In the genomic region with DNA sequence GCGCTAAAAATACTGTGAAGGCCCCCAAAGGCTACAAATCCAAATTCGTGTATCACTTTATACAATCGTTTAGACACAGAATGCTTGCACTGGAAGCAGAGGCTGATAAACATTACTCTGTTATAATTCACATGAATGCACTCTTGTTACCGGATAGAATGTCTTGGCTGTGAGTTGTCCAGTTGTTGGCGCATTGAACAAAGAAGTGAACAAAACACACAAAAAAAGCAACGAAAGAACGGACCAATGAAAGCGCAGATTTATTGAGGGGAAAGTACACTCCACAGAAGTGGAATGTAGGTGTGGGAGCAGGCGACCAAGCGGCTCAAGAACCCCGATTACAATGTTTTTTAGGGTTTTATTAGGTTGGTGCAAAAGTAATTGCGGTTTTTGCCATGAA, we compare ENCODE assay signal across 16 cellular contexts. TPM values are rescaled to one million over a fixed set of nuclear protein-coding genes. Genes with fewer than 3 reads are reported as not detected.
DNase-seq lines count a peak whose midpoint lies in the region; ATAC-seq and TF ChIP-seq lines count a peak whose summit lies in the region.
"Had no signal": no experiment of that assay in that cellular context is flagged by ENCODE, and none has a peak within 500 bp of the region (broad histone marks: within the 10 kb centered on the region; RNA-seq: fewer than 3 reads in every experiment).

No MANE protein-coding gene starts in this region.

- peaks cover 22% of the 10 kb centered on the region for H3K79me2 ChIP-seq in neural cell (replicated peaks; ENCODE audit: insufficient read depth, low read length)

- H3K4me1 ChIP-seq in lower lobe of right lung: peaks cover 7% of the 10 kb centered on the region

- ATAC-seq in natural killer cell (no peak), lower lobe of right lung (no peak), HG03457 (IDR thresholded peaks at IDR 0.05; ENCODE audit: unreplicated experiment) (no peak)
- ATAC-seq in natural killer cell treated with Interleukin-12 subunit alpha and Interleukin-12 subunit beta and Interleukin-15 and Interleukin-18, amount 100 ng/mL, for 72 hours: no peak

- peaks cover 9% of the 10 kb centered on the region in 2 donors for H3K9me3 Mint-ChIP-seq in natural killer cell
- H3K9me3 Mint-ChIP-seq in natural killer cell treated with Interleukin-12 subunit alpha and Interleukin-12 subunit beta and Interleukin-15 and Interleukin-18, amount 100 ng/mL, for 72 hours: peaks cover 16% of the 10 kb centered on the region
- no peaks in the 10 kb centered on the region for H3K9me3 Mint-ChIP-seq in endothelial cell (ENCODE audit: unreplicated experiment)
- H3K9me3 Mint-ChIP-seq in HFFc6: peaks cover 79% of the 10 kb centered on the region

- H3K4me1 Mint-ChIP-seq in natural killer cell (peaks cover 13 to 14% of the 10 kb centered on the region in 2 donors), endothelial cell (ENCODE audit: unreplicated experiment) (peaks cover 11% of the 10 kb centered on the region), HFFc6 (ENCODE audit: low read depth) (no peaks in the 10 kb centered on the region)
- H3K4me1 Mint-ChIP-seq in natural killer cell treated with Interleukin-12 subunit alpha and Interleukin-12 subunit beta and Interleukin-15 and Interleukin-18, amount 100 ng/mL, for 72 hours (ENCODE audit: low read depth in 2 of 2): peaks cover 7 to 10% of the 10 kb centered on the region in 2 donors

- H3K4me3 ChIP-seq in neural cell (ENCODE audit: low read length): peak overlapping the region; percentile 94
- H3K4me3 ChIP-seq in lower lobe of right lung: no peak overlapping the region

- no peaks in the 10 kb centered on the region for H3K9me2 ChIP-seq in neural cell (ENCODE audit: insufficient read depth, low read length)

- H3K9ac ChIP-seq in neural cell (ENCODE audit: low read length): peak overlapping the region; percentile 89

- peak overlapping the region; percentile 97 for H3K4me3 Mint-ChIP-seq in natural killer cell
- H3K4me3 Mint-ChIP-seq in natural killer cell treated with Interleukin-12 subunit alpha and Interleukin-12 subunit beta and Interleukin-15 and Interleukin-18, amount 100 ng/mL, for 72 hours: no peak overlapping the region
- peak overlapping the region; percentile 98 for H3K4me3 Mint-ChIP-seq in endothelial cell (ENCODE audit: unreplicated experiment)
- no peak overlapping the region for H3K4me3 Mint-ChIP-seq in HFFc6

- TF ChIP-seq CTCF in natural killer cell (IDR thresholded peaks at IDR 0.05) (no peak), endothelial cell (IDR thresholded peaks at IDR 0.05; ENCODE audit: unreplicated experiment) (no peak), neural cell (IDR thresholded peaks at IDR 0.05; ENCODE audit: poor library complexity, severe bottlenecking) (no peak), lower lobe of right lung (IDR thresholded peaks at IDR 0.05) (no peak), HFFc6 (IDR thresholded peaks at IDR 0.05) (no peak)

- TF ChIP-seq EP300 in neural cell (conservative IDR thresholded peaks at IDR 0.05; ENCODE audit: poor library complexity, severe bottlenecking): no peak

- H3K36me3 ChIP-seq in neural cell (ENCODE audit: insufficient read depth, low read length): peaks cover 15% of the 10 kb centered on the region
- peaks cover 5% of the 10 kb centered on the region for H3K36me3 ChIP-seq in lower lobe of right lung

- H4K20me1 ChIP-seq in neural cell (ENCODE audit: insufficient read depth): no peaks in the 10 kb centered on the region

- no peak overlapping the region for H2AFZ ChIP-seq in neural cell (ENCODE audit: low read depth, low read length)

- H3K27ac ChIP-seq in neural cell (ENCODE audit: low read length): peak overlapping the region; percentile 85
- no peak overlapping the region for H3K27ac ChIP-seq in lower lobe of right lung
- H3K27ac ChIP-seq: thoracic aorta had no signal

- intact Hi-C loops in natural killer cell (cut with micrococcal nuclease): no loop called here
- intact Hi-C loops in lower lobe of right lung (cut with DNase I): no loop called here

- peak overlapping the region; percentile 97 to 100 for H3K27ac Mint-ChIP-seq in natural killer cell
- H3K27ac Mint-ChIP-seq in natural killer cell treated with Interleukin-12 subunit alpha and Interleukin-12 subunit beta and Interleukin-15 and Interleukin-18, amount 100 ng/mL, for 72 hours: peak overlapping the region in 1 of 2 donors; percentile 89
- no peak overlapping the region for H3K27ac Mint-ChIP-seq in endothelial cell (ENCODE audit: unreplicated experiment)
- no peak overlapping the region for H3K27ac Mint-ChIP-seq in HFFc6

- H3K4me2 ChIP-seq in neural cell (ENCODE audit: low read length): no peak overlapping the region

- H3F3A ChIP-seq in neural cell (ENCODE audit: insufficient read depth, low read length, poor library complexity, severe bottlenecking): no peaks in the 10 kb centered on the region

- H3K9me3 ChIP-seq in neural cell (ENCODE audit: low read length): peaks cover 24% of the 10 kb centered on the region
- peaks cover 79% of the 10 kb centered on the region for H3K9me3 ChIP-seq in lower lobe of right lung

- H3K27me3 ChIP-seq in neural cell (ENCODE audit: insufficient read depth, low read depth, low read length): no peaks in the 10 kb centered on the region
- H3K27me3 ChIP-seq in lower lobe of right lung (ENCODE audit: low read depth): no peaks in the 10 kb centered on the region

- TF ChIP-seq RAD21 in neural cell (conservative IDR thresholded peaks at IDR 0.05): no peak

- H3K36me3 Mint-ChIP-seq in natural killer cell (peaks cover 16% of the 10 kb centered on the region), endothelial cell (ENCODE audit: low read depth, unreplicated experiment) (peaks cover 37% of the 10 kb centered on the region), HFFc6 (ENCODE audit: low read depth) (peaks cover 56% of the 10 kb centered on the region)
- peaks cover 55% of the 10 kb centered on the region for H3K36me3 Mint-ChIP-seq in natural killer cell treated with Interleukin-12 subunit alpha and Interleukin-12 subunit beta and Interleukin-15 and Interleukin-18, amount 100 ng/mL, for 72 hours

- H3K27me3 Mint-ChIP-seq in natural killer cell (ENCODE audit: low read depth in 2 of 2): no peaks in the 10 kb centered on the region
- H3K27me3 Mint-ChIP-seq in natural killer cell treated with Interleukin-12 subunit alpha and Interleukin-12 subunit beta and Interleukin-15 and Interleukin-18, amount 100 ng/mL, for 72 hours: no peaks in the 10 kb centered on the region
- no peaks in the 10 kb centered on the region for H3K27me3 Mint-ChIP-seq in endothelial cell (ENCODE audit: unreplicated experiment)
- H3K27me3 Mint-ChIP-seq in HFFc6 (ENCODE audit: insufficient read depth): peaks cover 2% of the 10 kb centered on the region; the same call in 1 of the 2 replicates
- H3K27me3 Mint-ChIP-seq: memory B cell had no signal

- DNase-seq in natural killer cell: no peak
- DNase-seq in natural killer cell treated with Interleukin-12 subunit alpha and Interleukin-12 subunit beta and Interleukin-15 and Interleukin-18, amount 100 ng/mL, for 72 hours (ENCODE audit: low spot score): no peak
- DNase-seq in endothelial cell (ENCODE audit: low spot score): no peak
- no peak for DNase-seq in NCI-H2171 (lab: John Stamatoyannopoulos, UW)
- DNase-seq in lower lobe of right lung: no peak
- DNase-seq in HFFc6: no peak
- DNase-seq: ACHN; activated CD4-positive, CD25-positive, alpha-beta regulatory T cell; GF-D8; NCI-H2081; NCI-H69 had no signal

TF ChIP-seq in neural cell, 6 proteins besides CTCF, POLR2A, EP300 and RAD21 (continues in another document):
- no peak for TF ChIP-seq SMC3 (conservative IDR thresholded peaks at IDR 0.05; ENCODE audit: poor library complexity)

RNA-seq across cellular contexts. Expression of a gene that starts 0.5 kb away (rescaled TPM):
- total RNA-seq in natural killer cell: 10 to 100 TPM in 1 of 3 donors, 1 to 10 TPM in 2; 4.3 to 13.3 (median 6.2) TPM
- 1 to 10 TPM; 1.9 to 3.4 TPM for total RNA-seq in natural killer cell treated with Interleukin-12 subunit alpha and Interleukin-12 subunit beta and Interleukin-15 and Interleukin-18, amount 100 ng/mL, for 72 hours
- total RNA-seq in endothelial cell (ENCODE audit: unreplicated experiment): 14.0 TPM
- 19.7 and 27.6 TPM in 2 replicates for polyA plus RNA-seq in neural cell
- 53.1 and 61.6 TPM in 2 replicates for polyA minus RNA-seq in neural cell
- 5.9 TPM for total RNA-seq in lower lobe of right lung
- total RNA-seq in HFFc6 (2021; fragmentation: NEBNext Ultra II Directional; extraction: Animal tissue kit (Norgen Biotek cat#: 25700)): under 1 TPM; 0.07 to 0.81 (median 0.46) TPM

RNA-seq across cellular contexts. Expression of a gene that starts 11.8 kb away (rescaled TPM):
- total RNA-seq in natural killer cell: 10 to 100 TPM; 17.7 to 31.2 (median 27.2) TPM
- 1 to 10 TPM; 2.7 to 6.9 TPM for total RNA-seq in natural killer cell treated with Interleukin-12 subunit alpha and Interleukin-12 subunit beta and Interleukin-15 and Interleukin-18, amount 100 ng/mL, for 72 hours
- 10.4 TPM for total RNA-seq in endothelial cell (ENCODE audit: unreplicated experiment)
- 11.0 and 13.4 TPM in 2 replicates for polyA plus RNA-seq in neural cell
- polyA minus RNA-seq in neural cell: 35.8 and 41.0 TPM in 2 replicates
- total RNA-seq in lower lobe of right lung: 5.9 TPM
- total RNA-seq in HFFc6 (2021; fragmentation: NEBNext Ultra II Directional; extraction: Animal tissue kit (Norgen Biotek cat#: 25700)): 1 to 10 TPM; 2.8 to 3.9 (median 3.2) TPM

RNA-seq across cellular contexts. Expression of a gene that starts 19.3 kb away (rescaled TPM):
- total RNA-seq in natural killer cell (10 to 100 TPM; 32.1 to 46.7 (median 36.4) TPM), endothelial cell (ENCODE audit: unreplicated experiment) (16.7 TPM), lower lobe of right lung (16.2 TPM)
- 10 to 100 TPM; 19.8 to 26.6 TPM for total RNA-seq in natural killer cell treated with Interleukin-12 subunit alpha and Interleukin-12 subunit beta and Interleukin-15 and Interleukin-18, amount 100 ng/mL, for 72 hours
- 21.7 and 25.0 TPM in 2 replicates for polyA plus RNA-seq in neural cell
- 47.2 and 50.7 TPM in 2 replicates for polyA minus RNA-seq in neural cell
- 10 to 100 TPM in 1 of 6 experiments, 1 to 10 TPM in 5; 6.8 to 10.3 (median 9.0) TPM for total RNA-seq in HFFc6 (2021; fragmentation: NEBNext Ultra II Directional; extraction: Animal tissue kit (Norgen Biotek cat#: 25700))

RNA-seq across cellular contexts. Expression of a gene that starts 38.6 kb away (rescaled TPM):
- total RNA-seq in natural killer cell (under 1 TPM; 0.55 to 0.99 (median 0.70) TPM), endothelial cell (ENCODE audit: unreplicated experiment) (1.8 TPM), lower lobe of right lung (1.0 TPM)
- total RNA-seq in natural killer cell treated with Interleukin-12 subunit alpha and Interleukin-12 subunit beta and Interleukin-15 and Interleukin-18, amount 100 ng/mL, for 72 hours: under 1 TPM in 1 of 2 donors, not detected in 1; 0.74 TPM
- not detected in 2 replicates for polyA plus RNA-seq in neural cell
- polyA minus RNA-seq in neural cell: not detected in 2 replicates
- total RNA-seq in HFFc6 (2021; fragmentation: NEBNext Ultra II Directional; extraction: Animal tissue kit (Norgen Biotek cat#: 25700)): under 1 TPM in 3 of 6 experiments, not detected in 3; 0.23 to 0.59 (median 0.33) TPM
- total RNA-seq: M059J, thoracic aorta had no signal

RNA-seq across cellular contexts. Expression of a gene that starts 46.9 kb away (rescaled TPM):
- total RNA-seq in natural killer cell (10 to 100 TPM; 25.2 to 51.2 (median 38.3) TPM), endothelial cell (ENCODE audit: unreplicated experiment) (22.3 TPM), lower lobe of right lung (13.5 TPM)
- total RNA-seq in natural killer cell treated with Interleukin-12 subunit alpha and Interleukin-12 subunit beta and Interleukin-15 and Interleukin-18, amount 100 ng/mL, for 72 hours: 10 to 100 TPM; 18.9 to 22.4 TPM
- 12.4 and 17.7 TPM in 2 replicates for polyA plus RNA-seq in neural cell
- polyA minus RNA-seq in neural cell: 32.4 and 36.3 TPM in 2 replicates
- total RNA-seq in HFFc6 (2021; fragmentation: NEBNext Ultra II Directional; extraction: Animal tissue kit (Norgen Biotek cat#: 25700)): 1 to 10 TPM in 5 of 6 experiments, under 1 TPM in 1; 1.00 to 1.6 (median 1.3) TPM

Comparison
In these comparisons a context has a peak if more than half of its experiments do, and no peak if none do; other contexts are left out.
1. H3K4me3 Mint-ChIP-seq: peak in natural killer cell (single experiment) and endothelial cell (single experiment); none in natural killer cell treated with Interleukin-12 subunit alpha and Interleukin-12 subunit beta and Interleukin-15 and Interleukin-18, amount 100 ng/mL, for 72 hours (single experiment) and HFFc6 (single experiment).
2. H3K27ac Mint-ChIP-seq: peak in natural killer cell (2 of 2); none in endothelial cell (single experiment) and HFFc6 (single experiment).